Comparison of ENCODE assay signal across 7 cellular contexts in the genomic region with DNA sequence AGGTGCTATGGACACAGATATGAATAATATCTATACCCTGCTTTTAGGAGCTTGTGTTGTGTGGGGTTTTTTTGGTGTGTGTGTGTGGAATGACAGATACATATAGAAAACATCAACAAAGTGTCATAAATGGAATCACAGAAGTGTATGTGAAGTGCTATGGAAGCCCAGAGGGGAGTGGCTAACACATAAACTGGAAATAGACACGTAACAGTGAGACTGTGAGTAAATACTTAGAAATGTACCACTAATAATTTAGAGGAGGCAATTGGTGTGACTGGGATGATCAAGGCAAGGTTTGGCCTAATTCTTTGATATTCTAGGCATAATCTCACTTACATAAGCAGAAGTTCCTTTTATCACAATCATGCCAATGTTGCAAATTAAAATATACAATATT.
"Had no signal": no experiment of that assay in that cellular context is flagged by ENCODE, and none has a peak within 500 bp of the region (broad histone marks: within the 10 kb centered on the region; RNA-seq: fewer than 3 reads in every experiment).

No MANE protein-coding gene starts in this region.

- H3K9me3 ChIP-seq: HAP-1 had no signal

- DNase-seq: GM23248, GOT3, HFFc6 had no signal

- H3K27ac ChIP-seq: GM23248, HL-60 had no signal

- ATAC-seq: HCT116 had no signal

- FAIRE-seq: HepG2 had no signal

- H3K9ac ChIP-seq: GM23248 had no signal

- H2AFZ ChIP-seq: GM23248 had no signal

- H3K4me3 ChIP-seq: GM23248, HAP-1 had no signal

- H3K4me1 ChIP-seq: HAP-1 had no signal

- H3K36me3 ChIP-seq: HAP-1 had no signal
